ENCODE assay signal across 18 cellular contexts in the genomic region with DNA sequence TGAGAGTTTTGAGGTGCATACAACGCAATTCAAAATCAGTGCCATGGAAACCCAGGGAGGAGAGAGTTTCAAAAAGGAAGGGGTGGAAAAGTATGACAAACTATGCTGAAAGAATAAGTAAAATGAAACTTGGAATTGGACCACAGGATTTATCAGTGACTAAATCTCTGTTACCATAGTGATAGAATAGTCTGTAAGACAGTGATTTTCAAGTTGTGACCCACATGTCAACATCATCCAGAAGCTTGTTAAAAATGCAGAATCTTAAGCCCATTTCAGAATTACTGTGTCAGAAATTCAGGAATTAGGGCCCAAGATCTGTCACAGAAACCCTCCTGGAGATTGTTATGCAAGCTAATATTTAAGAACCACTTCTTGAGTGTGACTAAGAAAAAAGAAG.
DNase-seq lines count a peak whose midpoint lies in the region; ATAC-seq and TF ChIP-seq lines count a peak whose summit lies in the region.
"Had no signal": no experiment of that assay in that cellular context is flagged by ENCODE, and none has a peak within 500 bp of the region (broad histone marks: within the 10 kb centered on the region; RNA-seq: fewer than 3 reads in every experiment).

No MANE protein-coding gene starts in this region.

- H3K36me3 Mint-ChIP-seq in activated T-cell treated with anti-CD3 and anti-CD28 coated beads, Interleukin-2, amount 50 U/mL, for 4 hours (ENCODE audit: insufficient read depth): no peaks in the 10 kb centered on the region
- H3K36me3 Mint-ChIP-seq: IgD-negative memory B cell had no signal

- no peak overlapping the region for H3K4me3 Mint-ChIP-seq in activated T-cell treated with anti-CD3 and anti-CD28 coated beads, Interleukin-2, amount 50 U/mL, for 4 hours
- H3K4me3 Mint-ChIP-seq: HFFc6, IgD-negative memory B cell had no signal

- TF ChIP-seq CTCF in choroid plexus epithelial cell (conservative IDR thresholded peaks at IDR 0.05; ENCODE audit: low read depth, low read length) (no peak), retinal pigment epithelial cell (conservative IDR thresholded peaks at IDR 0.05; ENCODE audit: low read depth, low read length) (no peak)

- H3K4me3 ChIP-seq in choroid plexus epithelial cell (ENCODE audit: low read depth, low read length) (no peak overlapping the region), retinal pigment epithelial cell (ENCODE audit: low read length) (no peak overlapping the region)
- H3K4me3 ChIP-seq: MG63 had no signal

- no peaks in the 10 kb centered on the region for H3K4me1 Mint-ChIP-seq in activated T-cell treated with anti-CD3 and anti-CD28 coated beads, Interleukin-2, amount 50 U/mL, for 4 hours (ENCODE audit: low read depth)
- H3K4me1 Mint-ChIP-seq: IgD-negative memory B cell had no signal

- ATAC-seq in HG03460 (IDR thresholded peaks at IDR 0.05; ENCODE audit: unreplicated experiment) (no peak), HG02763 (IDR thresholded peaks at IDR 0.05; ENCODE audit: unreplicated experiment) (no peak)
- no peak for ATAC-seq in activated T-cell treated with anti-CD3 and anti-CD28 coated beads, Interleukin-2, amount 50 U/mL, for 4 hours
- ATAC-seq: Panc1 had no signal

- peaks cover 10% of the 10 kb centered on the region for H3K9me3 Mint-ChIP-seq in activated T-cell treated with anti-CD3 and anti-CD28 coated beads, Interleukin-2, amount 50 U/mL, for 4 hours
- H3K9me3 Mint-ChIP-seq: HFFc6 had no signal

- DNase-seq in M059J (ENCODE audit: low read depth) (peak; percentile 89), choroid plexus epithelial cell (ENCODE audit: low read depth) (peak; percentile 15), iris pigment epithelial cell (ENCODE audit: low read depth) (peak; percentile 28), retinal pigment epithelial cell (ENCODE audit: low read depth) (peak; percentile 28), NCI-H1694 treated with DMSO at 0.1 percent for 48 hours (lab: John Stamatoyannopoulos, UW) (no peak)
- no peak for DNase-seq in activated T-cell treated with anti-CD3 and anti-CD28 coated beads, Interleukin-2, amount 50 U/mL, for 4 hours
- DNase-seq: AML-193, HFFc6, Karpas-422, MG63, NCI-H1048, NCI-H1436, NCI-H2171 treated with DMSO at 0.1 percent for 48 hours, NCI-H446 treated with DMSO at 0.1 percent for 48 hours had no signal

- no peaks in the 10 kb centered on the region for H3K27me3 Mint-ChIP-seq in activated T-cell treated with anti-CD3 and anti-CD28 coated beads, Interleukin-2, amount 50 U/mL, for 4 hours (ENCODE audit: low read depth)
- H3K27me3 Mint-ChIP-seq: IgD-negative memory B cell had no signal

Comparison
In these comparisons a context has a peak if more than half of its experiments do, and no peak if none do; other contexts are left out.
1. DNase-seq: peak in M059J (single experiment), choroid plexus epithelial cell (single experiment), iris pigment epithelial cell (single experiment) and retinal pigment epithelial cell (single experiment); none in activated T-cell treated with anti-CD3 and anti-CD28 coated beads, Interleukin-2, amount 50 U/mL, for 4 hours (single experiment) and NCI-H1694 treated with DMSO at 0.1 percent for 48 hours (single experiment).